Comparison of ENCODE assay signal across 28 cellular contexts in genomic region chr3:182565916-182566524, GRCh38.
A peak's percentile ranks its signal among the peaks of the same experiment; 100 is the strongest.
DNase-seq lines count a peak whose midpoint lies in the region; ATAC-seq and TF ChIP-seq lines count a peak whose summit lies in the region.
"Had no signal": no experiment of that assay in that cellular context is flagged by ENCODE, and none has a peak within 500 bp of the region (broad histone marks: within the 10 kb centered on the region; RNA-seq: fewer than 3 reads in every experiment).

No MANE protein-coding gene starts in this region.

- intact Hi-C loops in PC-3 (cut with micrococcal nuclease), result no loop called here

- H2AFZ ChIP-seq in PC-3 (ENCODE audit: low read length), result no peak overlapping the region

- H3K27ac ChIP-seq in PC-3 (ENCODE audit: low read length), result no peak overlapping the region
- H3K27ac ChIP-seq in foreskin keratinocyte, result no peak overlapping the region
- H3K27ac ChIP-seq: lower lobe of right lung, testis, uterus had no signal

- H3K27me3 ChIP-seq in PC-3 (ENCODE audit: low read length) (no peaks in the 10 kb centered on the region), foreskin keratinocyte (no peaks in the 10 kb centered on the region)
- H3K27me3 ChIP-seq: testis, uterus had no signal

- no peak overlapping the region for H3K9ac ChIP-seq in PC-3 (ENCODE audit: low read length)
- H3K9ac ChIP-seq: SK-N-SH had no signal

- CTCF ChIA-PET in PC-3 (lab: Charles Lee), result no interaction called here

- H3K4me3 ChIP-seq in PC-3 (ENCODE audit: low read length), result no peak overlapping the region
- H3K4me3 ChIP-seq: lower lobe of right lung, testis, uterus had no signal

- H3K36me3 ChIP-seq in PC-3 (ENCODE audit: low read depth, low read length), result no peaks in the 10 kb centered on the region
- H3K36me3 ChIP-seq: lower lobe of right lung, uterus had no signal

- ATAC-seq in PC-3 (peak; percentile 57; the same call in 1 of the 2 replicates), foreskin keratinocyte (peak; percentile 35), GM18520 (IDR thresholded peaks at IDR 0.05; ENCODE audit: unreplicated experiment) (no peak)
- ATAC-seq: activated CD4-positive, alpha-beta T cell treated with anti-CD3 and anti-CD28 coated beads for 36 hours; lower lobe of right lung had no signal

- peaks cover 76% of the 10 kb centered on the region for H3K4me1 Mint-ChIP-seq in nephron progenitor cell
- H3K4me1 Mint-ChIP-seq: activated CD4-positive, alpha-beta T cell treated with anti-CD3 and anti-CD28 coated beads for 36 hours; activated naive CD8-positive, alpha-beta T cell treated with anti-CD3 and anti-CD28 coated beads for 36 hours; central memory CD8-positive, alpha-beta T cell had no signal

- DNase-seq in ACHN (peak; percentile 16), PC-3 (peak; percentile 17), foreskin keratinocyte (peak in 1 of 2 donors; percentile 13), nephron progenitor cell (no peak), DMS114 treated with DMSO at 0.1 percent for 48 hours (lab: John Stamatoyannopoulos, UW; ENCODE audit: unreplicated experiment) (no peak), mesenteric fat pad (ENCODE audit: low spot score) (no peak)
- no peak for DNase-seq in activated CD4-positive, alpha-beta T cell treated with anti-CD3 and anti-CD28 coated beads for 48 hours
- DNase-seq: 8988T; activated CD4-positive, alpha-beta T cell treated with anti-CD3 and anti-CD28 coated beads for 36 hours; activated effector memory CD4-positive, alpha-beta T cell treated with Interleukin-2 at 50 U/mL for 16 hours; activated naive CD8-positive, alpha-beta T cell treated with anti-CD3 and anti-CD28 coated beads for 36 hours; aorta; CD4-positive, alpha-beta T cell; dermis blood vessel endothelial cell; DMS153; HCEC 1CT; islet precursor cell; KG1; lower lobe of right lung; NCI-H2081; NCI-H226; SK-N-SH; stimulated activated naive CD4-positive, alpha-beta T cell treated with Interleukin-2 at 50 U/mL for 16 hours; T-helper 2 cell; testis; uterus had no signal

- H3K4me3 Mint-ChIP-seq in nephron progenitor cell, result no peak overlapping the region
- H3K4me3 Mint-ChIP-seq: activated CD4-positive, alpha-beta T cell treated with anti-CD3 and anti-CD28 coated beads for 36 hours; activated naive CD8-positive, alpha-beta T cell treated with anti-CD3 and anti-CD28 coated beads for 36 hours; CD4-positive, alpha-beta T cell; central memory CD8-positive, alpha-beta T cell had no signal

- H3K9me2 ChIP-seq in PC-3 (replicated peaks; ENCODE audit: low read length), result no peaks in the 10 kb centered on the region
- H3K9me2 ChIP-seq: SK-N-SH had no signal

- H3K79me2 ChIP-seq in PC-3 (ENCODE audit: low read length), result no peaks in the 10 kb centered on the region

- H3K9me3 Mint-ChIP-seq in nephron progenitor cell, result peaks cover 2% of the 10 kb centered on the region
- H3K9me3 Mint-ChIP-seq: CD4-positive, alpha-beta T cell had no signal

- in situ Hi-C loops in ACHN (cut with HindIII; ENCODE audit: low pct_ligation_motif_present, low pct_unique_long_range_greater_than_20kb, low sequenced_read_pairs), result no loop called here

- H4K20me1 ChIP-seq in PC-3 (ENCODE audit: low read length), result no peaks in the 10 kb centered on the region

- peaks cover 3% of the 10 kb centered on the region for H3K36me3 Mint-ChIP-seq in nephron progenitor cell (ENCODE audit: low read depth)
- H3K36me3 Mint-ChIP-seq: activated naive CD8-positive, alpha-beta T cell treated with anti-CD3 and anti-CD28 coated beads for 36 hours had no signal

- no TSS peak for BruUV-seq in PC-3 (replicated peaks; lab: Mats Ljungman, UMichigan)

- POLR2A ChIA-PET in PC-3 (lab: Charles Lee; ENCODE audit: unreplicated experiment), result no interaction called here

- H3F3A ChIP-seq in PC-3 (ENCODE audit: low read length, unreplicated experiment), result no peaks in the 10 kb centered on the region

- TF ChIP-seq CTCF in PC-3 (conservative IDR thresholded peaks at IDR 0.05; ENCODE audit: low read depth, low read length) (no peak), foreskin keratinocyte (conservative IDR thresholded peaks at IDR 0.05) (no peak), nephron progenitor cell (IDR thresholded peaks at IDR 0.05) (no peak)

- H3K4me1 ChIP-seq in PC-3 (ENCODE audit: insufficient read depth, low read length) (no peaks in the 10 kb centered on the region; the same call in 1 of the 2 replicates), foreskin keratinocyte (no peaks in the 10 kb centered on the region)
- H3K4me1 ChIP-seq: lower lobe of right lung, testis, uterus had no signal

- H3K27me3 Mint-ChIP-seq in nephron progenitor cell (ENCODE audit: low read depth, poor library complexity), result no peaks in the 10 kb centered on the region

- H3K9me3 ChIP-seq in PC-3 (ENCODE audit: low read length), result no peaks in the 10 kb centered on the region
- H3K9me3 ChIP-seq: lower lobe of right lung, SK-N-SH, testis, uterus had no signal

- no peak overlapping the region for H3K4me2 ChIP-seq in PC-3 (ENCODE audit: low read length)
- H3K4me2 ChIP-seq: SK-N-SH had no signal

- peak overlapping the region; percentile 98 for H3K27ac Mint-ChIP-seq in nephron progenitor cell
- H3K27ac Mint-ChIP-seq: activated CD4-positive, alpha-beta T cell treated with anti-CD3 and anti-CD28 coated beads for 36 hours; activated naive CD8-positive, alpha-beta T cell treated with anti-CD3 and anti-CD28 coated beads for 36 hours; CD4-positive, alpha-beta T cell had no signal

Comparison
In these comparisons a context has a peak if more than half of its experiments do, and no peak if none do; other contexts are left out.
1. DNase-seq: peak in ACHN (single experiment) and PC-3 (single experiment); none in nephron progenitor cell (single experiment), DMS114 treated with DMSO at 0.1 percent for 48 hours (single experiment), mesenteric fat pad (single experiment) and activated CD4-positive, alpha-beta T cell treated with anti-CD3 and anti-CD28 coated beads for 48 hours (single experiment).